14 cellular contexts compared by ENCODE assay signal in the genomic region with DNA sequence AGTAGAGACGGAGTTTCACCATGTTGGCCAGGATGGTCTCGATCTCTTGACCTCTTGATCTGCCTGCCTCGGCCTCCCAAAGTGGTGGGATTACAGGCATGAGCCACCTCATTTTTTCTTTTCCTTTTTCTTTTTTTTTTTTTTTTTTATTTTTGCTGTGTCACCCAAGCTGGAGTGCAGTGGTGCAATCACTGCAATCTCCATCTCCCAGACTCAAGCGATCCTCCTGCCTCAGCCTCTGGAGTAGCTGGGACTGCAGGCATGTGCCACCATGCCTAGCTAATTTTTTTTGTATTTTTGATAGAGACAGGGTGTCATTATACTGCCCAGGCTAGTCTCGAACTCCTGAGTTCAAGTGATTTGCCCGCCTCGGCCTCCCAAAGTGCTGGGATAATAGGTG. TPM values are rescaled to one million over a fixed set of nuclear protein-coding genes. Genes with fewer than 3 reads are reported as not detected.
"Had no signal": no experiment of that assay in that cellular context is flagged by ENCODE, and none has a peak within 500 bp of the region (broad histone marks: within the 10 kb centered on the region; RNA-seq: fewer than 3 reads in every experiment).

No MANE protein-coding gene starts in this region.

RNA-seq across cellular contexts. Expression of a gene that starts 3.7 kb away (rescaled TPM):
- total RNA-seq: activated B cell treated with CpG ODN at 0.5 μM for 24 hours; body of pancreas; foreskin keratinocyte; glomerular endothelial cell; kidney; lower lobe of right lung; mesenteric fat pad; naive thymus-derived CD8-positive, alpha-beta T cell; right lobe of liver; SJSA1; temporal lobe; vagina had no signal

RNA-seq across cellular contexts. Expression of a gene that starts 31.2 kb away (rescaled TPM):
- total RNA-seq: activated B cell treated with CpG ODN at 0.5 μM for 24 hours, body of pancreas, cardiac septum, dermis blood vessel endothelial cell, glomerular endothelial cell, vagina had no signal
